In the genomic region with DNA sequence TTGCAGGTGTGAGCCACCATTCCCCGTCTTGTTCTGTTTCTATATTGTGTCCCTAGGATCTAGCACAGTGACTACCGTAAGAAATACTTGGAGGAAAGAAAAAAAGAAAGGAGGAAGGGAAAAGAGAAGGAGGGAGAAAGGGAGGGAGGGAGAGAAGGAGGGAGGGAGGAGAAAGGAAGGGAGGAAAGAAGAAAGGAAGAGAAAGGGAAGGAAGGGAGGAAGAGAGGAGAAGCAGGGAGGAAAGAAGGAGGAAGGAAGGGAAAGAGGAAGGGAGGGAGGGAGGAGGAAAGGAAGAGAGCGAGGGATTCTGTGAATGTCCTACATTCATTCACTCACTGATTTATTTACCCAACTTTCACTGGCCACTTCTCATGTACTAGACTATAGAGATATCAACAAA, we compare ENCODE assay signal across 17 cellular contexts.
DNase-seq lines count a peak whose midpoint lies in the region; ATAC-seq and TF ChIP-seq lines count a peak whose summit lies in the region.
"Had no signal": no experiment of that assay in that cellular context is flagged by ENCODE, and none has a peak within 500 bp of the region (broad histone marks: within the 10 kb centered on the region; RNA-seq: fewer than 3 reads in every experiment).

No MANE protein-coding gene starts in this region.

- H3K9me3 ChIP-seq in mesenchymal stem cell (ENCODE audit: control insufficient read depth, low read length): no peaks in the 10 kb centered on the region
- no peaks in the 10 kb centered on the region for H3K9me3 ChIP-seq in suprapubic skin
- H3K9me3 ChIP-seq: HAP-1 had no signal

- no peak for TF ChIP-seq POLR2A in suprapubic skin (IDR thresholded peaks at IDR 0.05)

- H4K91ac ChIP-seq in mesenchymal stem cell (ENCODE audit: low read length): no peak overlapping the region

- H3K4me2 ChIP-seq in mesenchymal stem cell (ENCODE audit: low read length, poor library complexity, severe bottlenecking): no peak overlapping the region

- H2BK12ac ChIP-seq in mesenchymal stem cell (ENCODE audit: low read length in 2 of 2): no peak overlapping the region

- H3K23ac ChIP-seq in mesenchymal stem cell (ENCODE audit: low read length in 2 of 2): no peak overlapping the region

- H3K4me3 ChIP-seq in mesenchymal stem cell (ENCODE audit: insufficient read depth in 1 of 2, low read depth in 1 of 2, low read length in 2 of 2) (no peak overlapping the region), suprapubic skin (no peak overlapping the region)
- H3K4me3 ChIP-seq: GM23248, HAP-1 had no signal

- no peak for DNase-seq in CD14-positive monocyte (ENCODE audit: low spot score)
- no peak for DNase-seq in RWPE1 (ENCODE audit: low spot score)
- DNase-seq in mesenchymal stem cell: no peak
- no peak for DNase-seq in suprapubic skin (ENCODE audit: low spot score in 2 of 2)
- DNase-seq in SHP77 (lab: John Stamatoyannopoulos, UW): no peak
- DNase-seq in NCI-H146 treated with DMSO at 0.1 percent for 48 hours (lab: John Stamatoyannopoulos, UW; ENCODE audit: unreplicated experiment): no peak
- no peak for DNase-seq in activated CD8-positive, alpha-beta T cell treated with anti-CD3 and anti-CD28 coated beads, Interleukin-2, amount 10 ng/mL, durations not matched to agents 7 days and 5 days
- DNase-seq: ACHN; BE2C; CD4-positive, alpha-beta memory T cell; DMS79 treated with DMSO at 0.1 percent for 48 hours; GF-D8; GM23248; KBM-7 had no signal

- peaks cover 0 to 1% (median 0%) of the 10 kb centered on the region in 7 donors for H3K9me3 Mint-ChIP-seq in CD14-positive monocyte
- no peaks in the 10 kb centered on the region for H3K9me3 Mint-ChIP-seq in activated CD8-positive, alpha-beta T cell treated with anti-CD3 and anti-CD28 coated beads, Interleukin-2, amount 10 ng/mL, durations not matched to agents 7 days and 5 days (ENCODE audit: insufficient read depth)
- H3K9me3 Mint-ChIP-seq: IgD-negative memory B cell had no signal

- no peak overlapping the region for H2AK5ac ChIP-seq in mesenchymal stem cell (ENCODE audit: low read length, severe bottlenecking)

- WGBS in mesenchymal stem cell: 95% methylated on average over 2 of the region's 3 CpGs
- 86% methylated on average over 3 of the region's 3 CpGs for WGBS in suprapubic skin

- H3K4me1 Mint-ChIP-seq in CD14-positive monocyte: peaks cover 58% of the 10 kb centered on the region
- H3K4me1 Mint-ChIP-seq in activated CD8-positive, alpha-beta T cell treated with anti-CD3 and anti-CD28 coated beads, Interleukin-2, amount 10 ng/mL, durations not matched to agents 7 days and 5 days (ENCODE audit: low read depth): no peaks in the 10 kb centered on the region
- H3K4me1 Mint-ChIP-seq: CD4-positive, alpha-beta memory T cell; IgD-negative memory B cell had no signal

- H3K14ac ChIP-seq in mesenchymal stem cell (ENCODE audit: low read length in 2 of 2): no peak overlapping the region

- peaks cover 0 to 7% of the 10 kb centered on the region in 2 donors for H3K36me3 Mint-ChIP-seq in CD14-positive monocyte
- H3K36me3 Mint-ChIP-seq in activated CD8-positive, alpha-beta T cell treated with anti-CD3 and anti-CD28 coated beads, Interleukin-2, amount 10 ng/mL, durations not matched to agents 7 days and 5 days (ENCODE audit: low read depth): no peaks in the 10 kb centered on the region
- H3K36me3 Mint-ChIP-seq: CD4-positive, alpha-beta memory T cell; IgD-negative memory B cell had no signal

- intact Hi-C loops in CD14-positive monocyte (cut with micrococcal nuclease): no loop called here

- H2BK5ac ChIP-seq in mesenchymal stem cell (ENCODE audit: low read depth, low read length, poor library complexity, severe bottlenecking): no peak overlapping the region

- H3K4ac ChIP-seq in mesenchymal stem cell (ENCODE audit: low read depth in 1 of 2, low read length in 2 of 2): no peak overlapping the region

- no peak overlapping the region for H4K8ac ChIP-seq in mesenchymal stem cell (ENCODE audit: low read length)

- TF ChIP-seq CTCF in CD14-positive monocyte (IDR thresholded peaks at IDR 0.05) (no peak), RWPE1 (conservative IDR thresholded peaks at IDR 0.05; ENCODE audit: low read depth) (no peak), suprapubic skin (IDR thresholded peaks at IDR 0.05) (no peak)

- H2BK120ac ChIP-seq in mesenchymal stem cell (ENCODE audit: low read depth, low read length): no peak overlapping the region

- no peak overlapping the region for H3K4me3 Mint-ChIP-seq in CD14-positive monocyte
- H3K4me3 Mint-ChIP-seq in activated CD8-positive, alpha-beta T cell treated with anti-CD3 and anti-CD28 coated beads, Interleukin-2, amount 10 ng/mL, durations not matched to agents 7 days and 5 days: no peak overlapping the region
- H3K4me3 Mint-ChIP-seq: CD4-positive, alpha-beta memory T cell; IgD-negative memory B cell had no signal

- TF ChIP-seq EP300 in suprapubic skin (IDR thresholded peaks at IDR 0.05): no peak

- no peak overlapping the region for H2BK15ac ChIP-seq in mesenchymal stem cell (ENCODE audit: low read depth, poor library complexity, severe bottlenecking)

- POLR2A ChIA-PET in RWPE1 (lab: Yijun Ruan, JAX; ENCODE audit: low non-redundant PET): no interaction called here
- POLR2A ChIA-PET in activated CD8-positive, alpha-beta T cell treated with anti-CD3 and anti-CD28 coated beads, Interleukin-2, amount 10 ng/mL, durations not matched to agents 7 days and 5 days (lab: Charles Lee): no interaction called here

- H3K27ac Mint-ChIP-seq in CD14-positive monocyte: peak overlapping the region; percentile 23 to 85 (median 70)
- no peak overlapping the region for H3K27ac Mint-ChIP-seq in activated CD8-positive, alpha-beta T cell treated with anti-CD3 and anti-CD28 coated beads, Interleukin-2, amount 10 ng/mL, durations not matched to agents 7 days and 5 days
- H3K27ac Mint-ChIP-seq: CD4-positive, alpha-beta memory T cell; IgD-negative memory B cell had no signal

- H3K4me1 ChIP-seq in mesenchymal stem cell (ENCODE audit: control insufficient read depth, insufficient read depth, low read depth, low read length) (peaks cover 18% of the 10 kb centered on the region), suprapubic skin (peaks cover 26% of the 10 kb centered on the region)
- H3K4me1 ChIP-seq: BE2C, HAP-1 had no signal

- H3K27me3 Mint-ChIP-seq in CD14-positive monocyte (ENCODE audit: low read depth in 3 of 3): peaks cover 0 to 15% (median 4%) of the 10 kb centered on the region in 3 donors
- no peaks in the 10 kb centered on the region for H3K27me3 Mint-ChIP-seq in activated CD8-positive, alpha-beta T cell treated with anti-CD3 and anti-CD28 coated beads, Interleukin-2, amount 10 ng/mL, durations not matched to agents 7 days and 5 days (ENCODE audit: low read depth)

- CTCF ChIA-PET in RWPE1 (lab: Yijun Ruan, JAX): no interaction called here
- CTCF ChIA-PET in activated CD8-positive, alpha-beta T cell treated with anti-CD3 and anti-CD28 coated beads, Interleukin-2, amount 10 ng/mL, durations not matched to agents 7 days and 5 days (lab: Charles Lee): no interaction called here

- H3K36me3 ChIP-seq in mesenchymal stem cell (ENCODE audit: control insufficient read depth in 1 of 2, insufficient read depth in 2 of 2, low read depth in 1 of 2, low read length in 2 of 2) (no peaks in the 10 kb centered on the region), suprapubic skin (no peaks in the 10 kb centered on the region)
- H3K36me3 ChIP-seq: BE2C, HAP-1 had no signal

- peak overlapping the region; percentile 63 for H3K9ac ChIP-seq in mesenchymal stem cell (ENCODE audit: low read length)

- no peak overlapping the region for H2AFZ ChIP-seq in mesenchymal stem cell (ENCODE audit: low read depth, low read length)

- H3K27me3 ChIP-seq in mesenchymal stem cell (ENCODE audit: control insufficient read depth in 1 of 2, insufficient read depth in 1 of 2, low read length in 2 of 2) (no peaks in the 10 kb centered on the region), suprapubic skin (no peaks in the 10 kb centered on the region)
- H3K27me3 ChIP-seq: BE2C had no signal

- ATAC-seq in activated CD8-positive, alpha-beta T cell treated with anti-CD3 and anti-CD28 coated beads, Interleukin-2, amount 10 ng/mL, durations not matched to agents 7 days and 5 days: no peak

- H3K27ac ChIP-seq in RWPE1: peak overlapping the region; percentile 90
- no peak overlapping the region for H3K27ac ChIP-seq in mesenchymal stem cell (ENCODE audit: low read length, poor library complexity, severe bottlenecking)
- peak overlapping the region; percentile 59 for H3K27ac ChIP-seq in suprapubic skin
- H3K27ac ChIP-seq: C4-2B had no signal

- H3K18ac ChIP-seq in mesenchymal stem cell (ENCODE audit: low read depth in 1 of 2, low read length in 2 of 2): no peak overlapping the region

- H3K79me1 ChIP-seq in mesenchymal stem cell (replicated peaks; ENCODE audit: low read length, poor library complexity, severe bottlenecking): no peaks in the 10 kb centered on the region
